In genomic region chr12:21264232-21264631, GRCh38 we compare ENCODE assay signal across 27 cellular contexts.
"Had no signal": no experiment of that assay in that cellular context is flagged by ENCODE, and none has a peak within 500 bp of the region (broad histone marks: within the 10 kb centered on the region; RNA-seq: fewer than 3 reads in every experiment).

No MANE protein-coding gene starts in this region.

- DNase-seq: stimulated activated CD4-positive, alpha-beta T cell treated with anti-CD3 and anti-CD28 coated beads, Interleukin-2, amount 100 ng/mL, for 48 hours; stimulated activated CD4-positive, alpha-beta T cell treated with anti-CD3 and anti-CD28 coated beads, Interleukin-4, amount 100 ng/mL, for 1 hour; stimulated activated CD4-positive, alpha-beta T cell treated with anti-CD3 and anti-CD28 coated beads, Interleukin-4, amount 100 ng/mL, for 24 hours; stimulated activated CD4-positive, alpha-beta T cell treated with anti-CD3 and anti-CD28 coated beads, Interleukin-4, amount 100 ng/mL, for 4 hours; stimulated activated CD8-positive, alpha-beta memory T cell treated with anti-CD3 and anti-CD28 coated beads, Interleukin-4, amount 100 ng/mL, for 48 hours; stimulated activated naive B cell treated with anti-CD40 and anti-IgM and Interleukin-4, amounts not matched to agents 10 μg/mL and 1 μg/mL and 100 μg/mL, for 72 hours; stimulated activated naive CD4-positive, alpha-beta T cell; stimulated activated naive CD4-positive, alpha-beta T cell treated with Interleukin-2 at 50 U/mL for 16 hours; stimulated activated naive CD8-positive, alpha-beta T cell treated with anti-CD3 and anti-CD28 coated beads, Interleukin-15, amount 100 ng/mL, for 72 hours; stimulated activated naive CD8-positive, alpha-beta T cell treated with anti-CD3 and anti-CD28 coated beads, Interleukin-15, Interleukin-2, amounts not matched to agents 100 U/mL and 50 U/mL, for 24 hours; stomach; substantia nigra; testis; thyroid gland; tibial artery; transverse colon; trophoblast cell; upper lobe of left lung; upper lobe of right lung; uterus had no signal

- H3K27ac ChIP-seq: stomach, suprapubic skin, testis, thoracic aorta, thyroid gland, tibial artery, tibial nerve, transverse colon, upper lobe of left lung, upper lobe of right lung, uterus, vagina had no signal

- H3K9me3 ChIP-seq: suprapubic skin, testis, thoracic aorta, thyroid gland, transverse colon, uterus, vagina had no signal

- H3K27me3 ChIP-seq: stomach, suprapubic skin, testis, thyroid gland, tibial artery, tibial nerve, transverse colon, upper lobe of left lung, upper lobe of right lung, uterus, vagina had no signal

- FAIRE-seq: urothelium cell line had no signal

- H3K4me3 ChIP-seq: stomach, suprapubic skin, testis, thoracic aorta, thyroid gland, tibial artery, tibial nerve, transverse colon, upper lobe of left lung, upper lobe of right lung, uterus, vagina had no signal

- H3K4me1 ChIP-seq: stomach, suprapubic skin, testis, thyroid gland, tibial artery, tibial nerve, transverse colon, upper lobe of left lung, upper lobe of right lung, uterus, vagina had no signal

- H3K36me3 ChIP-seq: stomach, suprapubic skin, thoracic aorta, thyroid gland, tibial nerve, transverse colon, upper lobe of left lung, upper lobe of right lung, uterus, vagina had no signal

- ATAC-seq: stimulated activated effector memory CD8-positive, alpha-beta T cell treated with anti-CD3 and anti-CD28 coated beads, Interleukin-12 subunit alpha, Interleukin-12 subunit beta, amount 100 ng/mL, for 72 hours; stimulated activated memory B cell treated with anti-CD40 and anti-IgM and Interleukin-4, amounts not matched to agents 10 μg/mL and 1 μg/mL and 100 μg/mL, for 72 hours; stimulated activated naive B cell treated with anti-CD40 and anti-IgM and Interleukin-4, amounts not matched to agents 10 μg/mL and 1 μg/mL and 100 μg/mL, for 72 hours; stimulated activated naive CD8-positive, alpha-beta T cell treated with anti-CD3 and anti-CD28 coated beads, Interleukin-15, amount 100 ng/mL, for 72 hours; stimulated activated naive CD8-positive, alpha-beta T cell treated with anti-CD3 and anti-CD28 coated beads, Interleukin-15, Interleukin-2, amounts not matched to agents 100 U/mL and 50 U/mL, for 24 hours; upper lobe of right lung had no signal
